17 cellular contexts compared by ENCODE assay signal in the genomic region with DNA sequence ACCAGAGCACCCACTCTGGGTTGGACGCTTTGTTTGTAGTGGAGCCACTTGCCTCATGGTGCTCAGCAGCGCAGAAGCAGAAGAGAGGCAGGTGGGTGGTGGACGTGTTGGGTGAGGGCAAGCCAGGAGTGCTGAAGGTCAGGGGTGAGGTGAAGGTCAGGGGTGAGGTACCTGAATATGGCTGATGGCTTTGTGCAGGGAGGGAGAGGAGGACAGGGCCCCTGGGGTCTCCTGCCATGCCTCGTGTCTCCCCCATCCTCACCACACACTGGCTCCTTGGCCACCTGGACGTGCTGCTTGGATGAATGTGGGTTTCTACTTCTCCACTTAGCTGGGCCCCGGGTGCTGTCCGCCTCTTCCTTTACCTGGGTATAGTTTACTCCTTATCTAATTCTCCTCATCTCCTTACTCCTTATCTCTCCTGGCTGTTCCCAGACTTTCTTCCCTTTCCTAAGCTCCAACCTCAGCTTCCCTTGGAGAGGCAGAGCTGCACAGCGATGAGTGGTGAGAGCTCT.
A peak's percentile ranks its signal among the peaks of the same experiment; 100 is the strongest.
DNase-seq lines count a peak whose midpoint lies in the region; ATAC-seq and TF ChIP-seq lines count a peak whose summit lies in the region.
"Had no signal": no experiment of that assay in that cellular context is flagged by ENCODE, and none has a peak within 500 bp of the region (broad histone marks: within the 10 kb centered on the region; RNA-seq: fewer than 3 reads in every experiment).

No MANE protein-coding gene starts in this region.

- intact Hi-C loops in sigmoid colon (cut with DNase I), result no loop called here

- no peaks in the 10 kb centered on the region for H3K9me3 Mint-ChIP-seq in endothelial cell (ENCODE audit: unreplicated experiment)
- H3K9me3 Mint-ChIP-seq in stimulated activated effector memory CD8-positive, alpha-beta T cell treated with anti-CD3 and anti-CD28 coated beads, Interleukin-12 subunit alpha, Interleukin-12 subunit beta, amount 100 ng/mL, for 72 hours, result no peaks in the 10 kb centered on the region
- H3K9me3 Mint-ChIP-seq: CD4-positive, alpha-beta T cell; GM23338 had no signal

- TF ChIP-seq EP300 in sigmoid colon (IDR thresholded peaks at IDR 0.05), result no peak

- H3K27ac Mint-ChIP-seq in endothelial cell (ENCODE audit: unreplicated experiment), result peak overlapping the region; percentile 76
- no peak overlapping the region for H3K27ac Mint-ChIP-seq in stimulated activated effector memory CD8-positive, alpha-beta T cell treated with anti-CD3 and anti-CD28 coated beads, Interleukin-12 subunit alpha, Interleukin-12 subunit beta, amount 100 ng/mL, for 72 hours
- H3K27ac Mint-ChIP-seq: CD4-positive, alpha-beta T cell; GM23338 had no signal

- no peak for ATAC-seq in stimulated activated effector memory CD8-positive, alpha-beta T cell treated with anti-CD3 and anti-CD28 coated beads, Interleukin-12 subunit alpha, Interleukin-12 subunit beta, amount 100 ng/mL, for 72 hours
- no peak for ATAC-seq in esophagus mucosa
- ATAC-seq: A549, GM23338 had no signal

- peaks cover 76% of the 10 kb centered on the region for H3K36me3 Mint-ChIP-seq in endothelial cell (ENCODE audit: low read depth, unreplicated experiment)
- H3K36me3 Mint-ChIP-seq in stimulated activated effector memory CD8-positive, alpha-beta T cell treated with anti-CD3 and anti-CD28 coated beads, Interleukin-12 subunit alpha, Interleukin-12 subunit beta, amount 100 ng/mL, for 72 hours, result no peaks in the 10 kb centered on the region

- peak overlapping the region; percentile 87 for H3K4me3 Mint-ChIP-seq in endothelial cell (ENCODE audit: unreplicated experiment)
- no peak overlapping the region for H3K4me3 Mint-ChIP-seq in stimulated activated effector memory CD8-positive, alpha-beta T cell treated with anti-CD3 and anti-CD28 coated beads, Interleukin-12 subunit alpha, Interleukin-12 subunit beta, amount 100 ng/mL, for 72 hours
- H3K4me3 Mint-ChIP-seq: CD4-positive, alpha-beta T cell; GM23338 had no signal

- no peak overlapping the region for H3K27ac ChIP-seq in sigmoid colon
- H3K27ac ChIP-seq: 22Rv1, A549, C4-2B had no signal

- no peaks in the 10 kb centered on the region for H3K4me1 ChIP-seq in sigmoid colon
- H3K4me1 ChIP-seq: A549 had no signal

- H3K4me3 ChIP-seq in sigmoid colon, result no peak overlapping the region
- H3K4me3 ChIP-seq: A549, GM23338 had no signal

- H3K27me3 Mint-ChIP-seq in endothelial cell (ENCODE audit: unreplicated experiment), result peaks cover 8% of the 10 kb centered on the region

- H3K9me3 ChIP-seq in sigmoid colon, result no peaks in the 10 kb centered on the region

- WGBS in sigmoid colon, 2 donors, result 86 to 88% methylated on average over 8 of the region's 8 CpGs

- peaks cover 27% of the 10 kb centered on the region for H3K4me1 Mint-ChIP-seq in endothelial cell (ENCODE audit: unreplicated experiment)
- H3K4me1 Mint-ChIP-seq in stimulated activated effector memory CD8-positive, alpha-beta T cell treated with anti-CD3 and anti-CD28 coated beads, Interleukin-12 subunit alpha, Interleukin-12 subunit beta, amount 100 ng/mL, for 72 hours, result no peaks in the 10 kb centered on the region

- TF ChIP-seq CTCF in endothelial cell (IDR thresholded peaks at IDR 0.05; ENCODE audit: unreplicated experiment) (no peak), sigmoid colon (IDR thresholded peaks at IDR 0.05) (no peak)

- peak; percentile 6 for DNase-seq in activated CD4-positive, CD25-positive, alpha-beta regulatory T cell treated with anti-CD3 and anti-CD28 coated beads, Interleukin-2, amount 50 U/mL, for 72 hours
- DNase-seq in activated CD4-positive, CD25-positive, alpha-beta regulatory T cell (lab: John Stamatoyannopoulos, UW), result no peak
- no peak for DNase-seq in endothelial cell (ENCODE audit: low spot score)
- DNase-seq in sigmoid colon, result peak; percentile 52
- no peak for DNase-seq in stimulated activated effector memory CD8-positive, alpha-beta T cell treated with anti-CD3 and anti-CD28 coated beads, Interleukin-12 subunit alpha, Interleukin-12 subunit beta, amount 100 ng/mL, for 72 hours (ENCODE audit: low spot score in 2 of 2)
- DNase-seq in T-helper 1 cell, result no peak
- DNase-seq: AML-193; CD4-positive, alpha-beta T cell; DMS153; DMS79; GDM1; HCEC 1CT had no signal

- no peaks in the 10 kb centered on the region for H3K27me3 ChIP-seq in sigmoid colon

- TF ChIP-seq POLR2A in sigmoid colon (IDR thresholded peaks at IDR 0.05), result no peak

- H3K36me3 ChIP-seq in sigmoid colon, result peaks cover 0 to 56% (median 12%) of the 10 kb centered on the region in 4 donors

Comparison
In these comparisons a context has a peak if more than half of its experiments do, and no peak if none do; other contexts are left out.
1. DNase-seq: peak in activated CD4-positive, CD25-positive, alpha-beta regulatory T cell treated with anti-CD3 and anti-CD28 coated beads, Interleukin-2, amount 50 U/mL, for 72 hours (single experiment) and sigmoid colon (single experiment); none in activated CD4-positive, CD25-positive, alpha-beta regulatory T cell (0 of 4), endothelial cell (single experiment), stimulated activated effector memory CD8-positive, alpha-beta T cell treated with anti-CD3 and anti-CD28 coated beads, Interleukin-12 subunit alpha, Interleukin-12 subunit beta, amount 100 ng/mL, for 72 hours (0 of 2) and T-helper 1 cell (0 of 5).